2 cellular contexts compared by ENCODE assay signal in genomic region chr5:135083334-135083733, GRCh38. TPM values are rescaled to one million over a fixed set of nuclear protein-coding genes. Genes with fewer than 3 reads are reported as not detected.
"Had no signal": no experiment of that assay in that cellular context is flagged by ENCODE, and none has a peak within 500 bp of the region (broad histone marks: within the 10 kb centered on the region; RNA-seq: fewer than 3 reads in every experiment).

No MANE protein-coding gene starts in this region.

RNA-seq across cellular contexts. Expression of gene PITX1, which starts 49.3 kb away (rescaled TPM):
- total RNA-seq: thoracic aorta, upper lobe of right lung had no signal
